9 cellular contexts compared by ENCODE assay signal in genomic region chr10:97412891-97413304, GRCh38. TPM values are rescaled to one million over a fixed set of nuclear protein-coding genes. Genes with fewer than 3 reads are reported as not detected.
DNase-seq lines count a peak whose midpoint lies in the region; ATAC-seq and TF ChIP-seq lines count a peak whose summit lies in the region.
"Had no signal": no experiment of that assay in that cellular context is flagged by ENCODE, and none has a peak within 500 bp of the region (broad histone marks: within the 10 kb centered on the region; RNA-seq: fewer than 3 reads in every experiment).

No MANE protein-coding gene starts in this region.

- no peak overlapping the region for H3K4me3 ChIP-seq in upper lobe of right lung

- no peak for TF ChIP-seq CTCF in upper lobe of right lung (IDR thresholded peaks at IDR 0.05)

- no peaks in the 10 kb centered on the region for H3K9me3 Mint-ChIP-seq in effector memory CD8-positive, alpha-beta T cell

- H3K36me3 Mint-ChIP-seq in T-helper 17 cell (ENCODE audit: low read depth): no peaks in the 10 kb centered on the region
- peaks cover 7% of the 10 kb centered on the region for H3K36me3 Mint-ChIP-seq in effector memory CD8-positive, alpha-beta T cell (ENCODE audit: insufficient read depth)

- H3K27me3 ChIP-seq in upper lobe of right lung: no peaks in the 10 kb centered on the region

- no peaks in the 10 kb centered on the region for H3K27me3 Mint-ChIP-seq in T-helper 17 cell
- no peaks in the 10 kb centered on the region for H3K27me3 Mint-ChIP-seq in effector memory CD8-positive, alpha-beta T cell

- ATAC-seq in T-helper 17 cell: no peak
- ATAC-seq in effector memory CD8-positive, alpha-beta T cell (replicated peaks): no peak
- no peak for ATAC-seq in upper lobe of right lung
- no peak for ATAC-seq in GM18861 (IDR thresholded peaks at IDR 0.05; ENCODE audit: unreplicated experiment)
- ATAC-seq: left ventricle myocardium superior had no signal

- H3K27ac ChIP-seq in upper lobe of right lung: no peak overlapping the region

- intact Hi-C loops in upper lobe of right lung (cut with DNase I): no loop called here

- no peaks in the 10 kb centered on the region for H3K36me3 ChIP-seq in upper lobe of right lung

- H3K27ac Mint-ChIP-seq in T-helper 17 cell: peak overlapping the region; percentile 93
- peak overlapping the region; percentile 2 to 88 for H3K27ac Mint-ChIP-seq in effector memory CD8-positive, alpha-beta T cell

- peaks cover 24% of the 10 kb centered on the region for H3K4me1 Mint-ChIP-seq in T-helper 17 cell
- H3K4me1 Mint-ChIP-seq in effector memory CD8-positive, alpha-beta T cell (ENCODE audit: low read depth in 2 of 2): peaks cover 22 to 30% of the 10 kb centered on the region in 2 donors

- H3K4me1 ChIP-seq in upper lobe of right lung: peaks cover 3% of the 10 kb centered on the region

- DNase-seq in DMS153 (lab: John Stamatoyannopoulos, UW) (peak; percentile 40), DMS153 treated with DMSO at 0.1 percent for 48 hours (lab: John Stamatoyannopoulos, UW; ENCODE audit: unreplicated experiment) (no peak), T-helper 17 cell (no peak), upper lobe of right lung (no peak), NCI-H1436 treated with DMSO at 0.1 percent for 48 hours (lab: John Stamatoyannopoulos, UW) (no peak)
- no peak for DNase-seq in effector memory CD8-positive, alpha-beta T cell
- peak; percentile 82 for DNase-seq in stimulated activated CD4-positive, alpha-beta T cell treated with anti-CD3 and anti-CD28 coated beads, Interleukin-4, amount 100 ng/mL, for 24 hours
- DNase-seq: left ventricle myocardium superior had no signal

- no peaks in the 10 kb centered on the region for H3K9me3 ChIP-seq in T-helper 17 cell (ENCODE audit: control insufficient read depth, low read length, poor library complexity, severe bottlenecking)
- H3K9me3 ChIP-seq in upper lobe of right lung: no peaks in the 10 kb centered on the region

- H3K4me3 Mint-ChIP-seq in T-helper 17 cell: peak overlapping the region; percentile 67
- peak overlapping the region; percentile 1 to 13 for H3K4me3 Mint-ChIP-seq in effector memory CD8-positive, alpha-beta T cell

RNA-seq across cellular contexts. Expression of gene RRP12, which starts 11.8 kb away (rescaled TPM):
- total RNA-seq in T-helper 17 cell (100 to 1,000 TPM; 138 to 231 TPM), upper lobe of right lung (23.7 TPM)

RNA-seq across cellular contexts. Expression of gene PGAM1, which starts 13.1 kb away (rescaled TPM):
- total RNA-seq in T-helper 17 cell (100 to 1,000 TPM in 1 of 2 donors, 10 to 100 TPM in 1; 88.6 to 101 TPM), upper lobe of right lung (139 TPM)

RNA-seq across cellular contexts. Expression of gene EXOSC1, which starts 32.9 kb away (rescaled TPM):
- total RNA-seq in T-helper 17 cell (10 to 100 TPM; 32.0 to 38.6 TPM), upper lobe of right lung (27.0 TPM)

RNA-seq across cellular contexts. Expression of gene ZDHHC16, which starts 33.1 kb away (rescaled TPM):
- total RNA-seq in T-helper 17 cell (10 to 100 TPM; 14.9 to 15.3 TPM), upper lobe of right lung (63.2 TPM)

Comparison
In these comparisons a context has a peak if more than half of its experiments do, and no peak if none do; other contexts are left out.
1. DNase-seq: peak in DMS153 (single experiment) and stimulated activated CD4-positive, alpha-beta T cell treated with anti-CD3 and anti-CD28 coated beads, Interleukin-4, amount 100 ng/mL, for 24 hours (single experiment); none in DMS153 treated with DMSO at 0.1 percent for 48 hours (single experiment), T-helper 17 cell (0 of 3), effector memory CD8-positive, alpha-beta T cell (0 of 3), upper lobe of right lung (single experiment) and NCI-H1436 treated with DMSO at 0.1 percent for 48 hours (single experiment).